Comparison of ENCODE assay signal across 1 cellular context in the genomic region with DNA sequence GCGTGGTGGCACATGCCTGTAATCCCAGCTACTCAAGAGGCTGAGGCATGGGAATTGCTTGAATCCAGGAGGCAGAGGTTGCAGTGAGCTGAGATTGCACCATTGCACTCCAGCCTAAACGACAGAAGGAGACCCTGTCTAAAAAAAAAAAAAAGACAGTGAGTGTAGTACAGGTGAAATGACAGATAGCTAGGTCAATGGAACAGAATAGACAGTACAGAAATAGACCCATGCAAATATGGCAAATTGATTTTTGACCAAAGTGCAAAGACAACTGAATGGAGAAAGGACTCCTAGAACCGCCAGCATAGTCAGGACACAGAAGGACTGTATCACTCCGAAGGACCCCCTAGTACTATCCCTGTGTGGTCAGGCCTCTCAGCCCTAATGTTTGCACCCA.
TF ChIP-seq lines count a peak whose summit lies in the region.

No MANE protein-coding gene starts in this region.

TF ChIP-seq in HepG2, 621 proteins besides CTCF, POLR2A, EP300 and RAD21 (continued from another document):
- TF ChIP-seq, protein P1, sequence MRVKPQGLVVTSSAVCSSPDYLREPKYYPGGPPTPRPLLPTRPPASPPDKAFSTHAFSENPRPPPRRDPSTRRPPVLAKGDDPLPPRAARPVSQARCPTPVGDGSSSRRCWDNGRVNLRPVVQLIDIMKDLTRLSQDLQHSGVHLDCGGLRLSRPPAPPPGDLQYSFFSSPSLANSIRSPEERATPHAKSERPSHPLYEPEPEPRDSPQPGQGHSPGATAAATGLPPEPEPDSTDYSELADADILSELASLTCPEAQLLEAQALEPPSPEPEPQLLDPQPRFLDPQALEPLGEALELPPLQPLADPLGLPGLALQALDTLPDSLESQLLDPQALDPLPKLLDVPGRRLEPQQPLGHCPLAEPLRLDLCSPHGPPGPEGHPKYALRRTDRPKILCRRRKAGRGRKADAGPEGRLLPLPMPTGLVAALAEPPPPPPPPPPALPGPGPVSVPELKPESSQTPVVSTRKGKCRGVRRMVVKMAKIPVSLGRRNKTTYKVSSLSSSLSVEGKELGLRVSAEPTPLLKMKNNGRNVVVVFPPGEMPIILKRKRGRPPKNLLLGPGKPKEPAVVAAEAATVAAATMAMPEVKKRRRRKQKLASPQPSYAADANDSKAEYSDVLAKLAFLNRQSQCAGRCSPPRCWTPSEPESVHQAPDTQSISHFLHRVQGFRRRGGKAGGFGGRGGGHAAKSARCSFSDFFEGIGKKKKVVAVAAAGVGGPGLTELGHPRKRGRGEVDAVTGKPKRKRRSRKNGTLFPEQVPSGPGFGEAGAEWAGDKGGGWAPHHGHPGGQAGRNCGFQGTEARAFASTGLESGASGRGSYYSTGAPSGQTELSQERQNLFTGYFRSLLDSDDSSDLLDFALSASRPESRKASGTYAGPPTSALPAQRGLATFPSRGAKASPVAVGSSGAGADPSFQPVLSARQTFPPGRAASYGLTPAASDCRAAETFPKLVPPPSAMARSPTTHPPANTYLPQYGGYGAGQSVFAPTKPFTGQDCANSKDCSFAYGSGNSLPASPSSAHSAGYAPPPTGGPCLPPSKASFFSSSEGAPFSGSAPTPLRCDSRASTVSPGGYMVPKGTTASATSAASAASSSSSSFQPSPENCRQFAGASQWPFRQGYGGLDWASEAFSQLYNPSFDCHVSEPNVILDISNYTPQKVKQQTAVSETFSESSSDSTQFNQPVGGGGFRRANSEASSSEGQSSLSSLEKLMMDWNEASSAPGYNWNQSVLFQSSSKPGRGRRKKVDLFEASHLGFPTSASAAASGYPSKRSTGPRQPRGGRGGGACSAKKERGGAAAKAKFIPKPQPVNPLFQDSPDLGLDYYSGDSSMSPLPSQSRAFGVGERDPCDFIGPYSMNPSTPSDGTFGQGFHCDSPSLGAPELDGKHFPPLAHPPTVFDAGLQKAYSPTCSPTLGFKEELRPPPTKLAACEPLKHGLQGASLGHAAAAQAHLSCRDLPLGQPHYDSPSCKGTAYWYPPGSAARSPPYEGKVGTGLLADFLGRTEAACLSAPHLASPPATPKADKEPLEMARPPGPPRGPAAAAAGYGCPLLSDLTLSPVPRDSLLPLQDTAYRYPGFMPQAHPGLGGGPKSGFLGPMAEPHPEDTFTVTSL (CRISPR knock-in tag; IDR thresholded peaks at IDR 0.05; ENCODE audit: borderline replicate concordance), result no peak
- TF ChIP-seq ZNF331 (CRISPR knock-in tag; IDR thresholded peaks at IDR 0.05) (no peak), ESRRA (CRISPR knock-in tag; IDR thresholded peaks at IDR 0.05; ENCODE audit: low read depth) (peak; percentile 74; the same call in 1 of the 2 replicates), KDM5B (CRISPR knock-in tag; IDR thresholded peaks at IDR 0.05; ENCODE audit: borderline replicate concordance) (no peak), ZNF607 (CRISPR knock-in tag; IDR thresholded peaks at IDR 0.05; ENCODE audit: borderline replicate concordance) (no peak), ZNF598 (CRISPR knock-in tag; IDR thresholded peaks at IDR 0.05; ENCODE audit: borderline replicate concordance) (no peak), SOX13 (IDR thresholded peaks at IDR 0.05) (no peak), SOX13 (CRISPR knock-in tag; conservative IDR thresholded peaks at IDR 0.05 in 1 of 2, IDR thresholded peaks at IDR 0.05 in 1 of 2) (peak in 1 of 2 experiments; percentile 38; a peak in 2 of 4 replicates), NFYB (CRISPR knock-in tag; IDR thresholded peaks at IDR 0.05) (no peak), MYNN (CRISPR knock-in tag; IDR thresholded peaks at IDR 0.05; ENCODE audit: low read depth) (no peak), ZNF749 (CRISPR knock-in tag; IDR thresholded peaks at IDR 0.05; ENCODE audit: borderline replicate concordance) (no peak), SNRNP70 (IDR thresholded peaks at IDR 0.05; ENCODE audit: low read depth, low read length) (no peak)
- TF ChIP-seq, protein P2, sequence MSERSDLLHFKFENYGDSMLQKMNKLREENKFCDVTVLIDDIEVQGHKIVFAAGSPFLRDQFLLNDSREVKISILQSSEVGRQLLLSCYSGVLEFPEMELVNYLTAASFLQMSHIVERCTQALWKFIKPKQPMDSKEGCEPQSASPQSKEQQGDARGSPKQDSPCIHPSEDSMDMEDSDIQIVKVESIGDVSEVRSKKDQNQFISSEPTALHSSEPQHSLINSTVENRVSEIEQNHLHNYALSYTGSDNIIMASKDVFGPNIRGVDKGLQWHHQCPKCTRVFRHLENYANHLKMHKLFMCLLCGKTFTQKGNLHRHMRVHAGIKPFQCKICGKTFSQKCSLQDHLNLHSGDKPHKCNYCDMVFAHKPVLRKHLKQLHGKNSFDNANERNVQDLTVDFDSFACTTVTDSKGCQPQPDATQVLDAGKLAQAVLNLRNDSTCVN (CRISPR knock-in tag; IDR thresholded peaks at IDR 0.05; ENCODE audit: borderline replicate concordance), result no peak
- TF ChIP-seq, protein P3, sequence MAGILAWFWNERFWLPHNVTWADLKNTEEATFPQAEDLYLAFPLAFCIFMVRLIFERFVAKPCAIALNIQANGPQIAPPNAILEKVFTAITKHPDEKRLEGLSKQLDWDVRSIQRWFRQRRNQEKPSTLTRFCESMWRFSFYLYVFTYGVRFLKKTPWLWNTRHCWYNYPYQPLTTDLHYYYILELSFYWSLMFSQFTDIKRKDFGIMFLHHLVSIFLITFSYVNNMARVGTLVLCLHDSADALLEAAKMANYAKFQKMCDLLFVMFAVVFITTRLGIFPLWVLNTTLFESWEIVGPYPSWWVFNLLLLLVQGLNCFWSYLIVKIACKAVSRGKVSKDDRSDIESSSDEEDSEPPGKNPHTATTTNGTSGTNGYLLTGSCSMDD (CRISPR knock-in tag; IDR thresholded peaks at IDR 0.05), result no peak
- TF ChIP-seq, protein P4, sequence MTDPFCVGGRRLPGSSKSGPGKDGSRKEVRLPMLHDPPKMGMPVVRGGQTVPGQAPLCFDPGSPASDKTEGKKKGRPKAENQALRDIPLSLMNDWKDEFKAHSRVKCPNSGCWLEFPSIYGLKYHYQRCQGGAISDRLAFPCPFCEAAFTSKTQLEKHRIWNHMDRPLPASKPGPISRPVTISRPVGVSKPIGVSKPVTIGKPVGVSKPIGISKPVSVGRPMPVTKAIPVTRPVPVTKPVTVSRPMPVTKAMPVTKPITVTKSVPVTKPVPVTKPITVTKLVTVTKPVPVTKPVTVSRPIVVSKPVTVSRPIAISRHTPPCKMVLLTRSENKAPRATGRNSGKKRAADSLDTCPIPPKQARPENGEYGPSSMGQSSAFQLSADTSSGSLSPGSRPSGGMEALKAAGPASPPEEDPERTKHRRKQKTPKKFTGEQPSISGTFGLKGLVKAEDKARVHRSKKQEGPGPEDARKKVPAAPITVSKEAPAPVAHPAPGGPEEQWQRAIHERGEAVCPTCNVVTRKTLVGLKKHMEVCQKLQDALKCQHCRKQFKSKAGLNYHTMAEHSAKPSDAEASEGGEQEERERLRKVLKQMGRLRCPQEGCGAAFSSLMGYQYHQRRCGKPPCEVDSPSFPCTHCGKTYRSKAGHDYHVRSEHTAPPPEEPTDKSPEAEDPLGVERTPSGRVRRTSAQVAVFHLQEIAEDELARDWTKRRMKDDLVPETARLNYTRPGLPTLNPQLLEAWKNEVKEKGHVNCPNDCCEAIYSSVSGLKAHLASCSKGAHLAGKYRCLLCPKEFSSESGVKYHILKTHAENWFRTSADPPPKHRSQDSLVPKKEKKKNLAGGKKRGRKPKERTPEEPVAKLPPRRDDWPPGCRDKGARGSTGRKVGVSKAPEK (CRISPR knock-in tag; IDR thresholded peaks at IDR 0.05; ENCODE audit: borderline replicate concordance), result no peak
- TF ChIP-seq, protein P5, sequence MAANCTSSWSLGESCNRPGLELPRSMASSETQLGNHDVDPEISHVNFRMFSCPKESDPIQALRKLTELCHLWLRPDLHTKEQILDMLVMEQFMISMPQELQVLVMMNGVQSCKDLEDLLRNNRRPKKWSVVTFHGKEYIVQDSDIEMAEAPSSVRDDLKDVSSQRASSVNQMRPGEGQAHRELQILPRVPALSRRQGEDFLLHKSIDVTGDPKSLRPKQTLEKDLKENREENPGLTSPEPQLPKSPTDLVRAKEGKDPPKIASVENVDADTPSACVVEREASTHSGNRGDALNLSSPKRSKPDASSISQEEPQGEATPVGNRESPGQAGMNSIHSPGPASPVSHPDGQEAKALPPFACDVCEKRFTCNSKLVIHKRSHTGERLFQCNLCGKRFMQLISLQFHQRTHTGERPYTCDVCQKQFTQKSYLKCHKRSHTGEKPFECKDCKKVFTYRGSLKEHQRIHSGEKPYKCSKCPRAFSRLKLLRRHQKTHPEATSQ (CRISPR knock-in tag; IDR thresholded peaks at IDR 0.05; ENCODE audit: borderline replicate concordance), result no peak
- TF ChIP-seq, protein P6, sequence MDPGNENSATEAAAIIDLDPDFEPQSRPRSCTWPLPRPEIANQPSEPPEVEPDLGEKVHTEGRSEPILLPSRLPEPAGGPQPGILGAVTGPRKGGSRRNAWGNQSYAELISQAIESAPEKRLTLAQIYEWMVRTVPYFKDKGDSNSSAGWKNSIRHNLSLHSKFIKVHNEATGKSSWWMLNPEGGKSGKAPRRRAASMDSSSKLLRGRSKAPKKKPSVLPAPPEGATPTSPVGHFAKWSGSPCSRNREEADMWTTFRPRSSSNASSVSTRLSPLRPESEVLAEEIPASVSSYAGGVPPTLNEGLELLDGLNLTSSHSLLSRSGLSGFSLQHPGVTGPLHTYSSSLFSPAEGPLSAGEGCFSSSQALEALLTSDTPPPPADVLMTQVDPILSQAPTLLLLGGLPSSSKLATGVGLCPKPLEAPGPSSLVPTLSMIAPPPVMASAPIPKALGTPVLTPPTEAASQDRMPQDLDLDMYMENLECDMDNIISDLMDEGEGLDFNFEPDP (CRISPR knock-in tag; conservative IDR thresholded peaks at IDR 0.05), result no peak
